In genomic region chr4:87392183-87392582, GRCh38 we compare ENCODE assay signal across 1 cellular context.
TF ChIP-seq lines count a peak whose summit lies in the region.

No MANE protein-coding gene starts in this region.

TF ChIP-seq in SK-N-SH, 30 proteins besides CTCF, POLR2A, EP300 and RAD21:
- TF ChIP-seq, protein P1, sequence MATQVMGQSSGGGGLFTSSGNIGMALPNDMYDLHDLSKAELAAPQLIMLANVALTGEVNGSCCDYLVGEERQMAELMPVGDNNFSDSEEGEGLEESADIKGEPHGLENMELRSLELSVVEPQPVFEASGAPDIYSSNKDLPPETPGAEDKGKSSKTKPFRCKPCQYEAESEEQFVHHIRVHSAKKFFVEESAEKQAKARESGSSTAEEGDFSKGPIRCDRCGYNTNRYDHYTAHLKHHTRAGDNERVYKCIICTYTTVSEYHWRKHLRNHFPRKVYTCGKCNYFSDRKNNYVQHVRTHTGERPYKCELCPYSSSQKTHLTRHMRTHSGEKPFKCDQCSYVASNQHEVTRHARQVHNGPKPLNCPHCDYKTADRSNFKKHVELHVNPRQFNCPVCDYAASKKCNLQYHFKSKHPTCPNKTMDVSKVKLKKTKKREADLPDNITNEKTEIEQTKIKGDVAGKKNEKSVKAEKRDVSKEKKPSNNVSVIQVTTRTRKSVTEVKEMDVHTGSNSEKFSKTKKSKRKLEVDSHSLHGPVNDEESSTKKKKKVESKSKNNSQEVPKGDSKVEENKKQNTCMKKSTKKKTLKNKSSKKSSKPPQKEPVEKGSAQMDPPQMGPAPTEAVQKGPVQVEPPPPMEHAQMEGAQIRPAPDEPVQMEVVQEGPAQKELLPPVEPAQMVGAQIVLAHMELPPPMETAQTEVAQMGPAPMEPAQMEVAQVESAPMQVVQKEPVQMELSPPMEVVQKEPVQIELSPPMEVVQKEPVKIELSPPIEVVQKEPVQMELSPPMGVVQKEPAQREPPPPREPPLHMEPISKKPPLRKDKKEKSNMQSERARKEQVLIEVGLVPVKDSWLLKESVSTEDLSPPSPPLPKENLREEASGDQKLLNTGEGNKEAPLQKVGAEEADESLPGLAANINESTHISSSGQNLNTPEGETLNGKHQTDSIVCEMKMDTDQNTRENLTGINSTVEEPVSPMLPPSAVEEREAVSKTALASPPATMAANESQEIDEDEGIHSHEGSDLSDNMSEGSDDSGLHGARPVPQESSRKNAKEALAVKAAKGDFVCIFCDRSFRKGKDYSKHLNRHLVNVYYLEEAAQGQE (IDR thresholded peaks at IDR 0.05; ENCODE audit: low read depth, low read length): no peak
- TF ChIP-seq RCOR1 (IDR thresholded peaks at IDR 0.05; ENCODE audit: low read length) (no peak), IRF3 (IDR thresholded peaks at IDR 0.05; ENCODE audit: low read depth, low read length) (no peak), MXI1 (IDR thresholded peaks at IDR 0.05; ENCODE audit: low read depth, low read length) (no peak), RXRA (IDR thresholded peaks at IDR 0.05; ENCODE audit: borderline replicate concordance, low read depth) (no peak), POLR2AphosphoS5 (IDR thresholded peaks at IDR 0.05; ENCODE audit: low read depth, low read length) (no peak), CHD2 (IDR thresholded peaks at IDR 0.05; ENCODE audit: low read length, partially characterized antibody) (no peak), TCF12 (IDR thresholded peaks at IDR 0.05) (no peak), ELF1 (IDR thresholded peaks at IDR 0.05) (no peak), JUND (IDR thresholded peaks at IDR 0.05) (no peak), SMC3 (IDR thresholded peaks at IDR 0.05; ENCODE audit: low read depth, low read length) (no peak), MAX (IDR thresholded peaks at IDR 0.05; ENCODE audit: low read depth) (no peak), FOSL2 (IDR thresholded peaks at IDR 0.05; ENCODE audit: borderline replicate concordance, low read depth) (no peak), SIN3A (IDR thresholded peaks at IDR 0.05; ENCODE audit: borderline replicate concordance, low read depth, low read length) (no peak), YY1 (IDR thresholded peaks at IDR 0.05; ENCODE audit: low read depth) (no peak)
- TF ChIP-seq, protein P2, sequence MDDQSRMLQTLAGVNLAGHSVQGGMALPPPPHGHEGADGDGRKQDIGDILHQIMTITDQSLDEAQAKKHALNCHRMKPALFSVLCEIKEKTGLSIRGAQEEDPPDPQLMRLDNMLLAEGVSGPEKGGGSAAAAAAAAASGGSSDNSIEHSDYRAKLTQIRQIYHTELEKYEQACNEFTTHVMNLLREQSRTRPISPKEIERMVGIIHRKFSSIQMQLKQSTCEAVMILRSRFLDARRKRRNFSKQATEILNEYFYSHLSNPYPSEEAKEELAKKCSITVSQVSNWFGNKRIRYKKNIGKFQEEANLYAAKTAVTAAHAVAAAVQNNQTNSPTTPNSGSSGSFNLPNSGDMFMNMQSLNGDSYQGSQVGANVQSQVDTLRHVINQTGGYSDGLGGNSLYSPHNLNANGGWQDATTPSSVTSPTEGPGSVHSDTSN (IDR thresholded peaks at IDR 0.05): no peak
- TF ChIP-seq, protein P3, sequence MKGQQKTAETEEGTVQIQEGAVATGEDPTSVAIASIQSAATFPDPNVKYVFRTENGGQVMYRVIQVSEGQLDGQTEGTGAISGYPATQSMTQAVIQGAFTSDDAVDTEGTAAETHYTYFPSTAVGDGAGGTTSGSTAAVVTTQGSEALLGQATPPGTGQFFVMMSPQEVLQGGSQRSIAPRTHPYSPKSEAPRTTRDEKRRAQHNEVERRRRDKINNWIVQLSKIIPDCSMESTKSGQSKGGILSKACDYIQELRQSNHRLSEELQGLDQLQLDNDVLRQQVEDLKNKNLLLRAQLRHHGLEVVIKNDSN (IDR thresholded peaks at IDR 0.05; ENCODE audit: borderline replicate concordance, low read depth): no peak
